Comparison of ENCODE assay signal across 8 cellular contexts in genomic region chr20:49219091-49219923, GRCh38. TPM values are rescaled to one million over a fixed set of nuclear protein-coding genes. Genes with fewer than 3 reads are reported as not detected.
DNase-seq lines count a peak whose midpoint lies in the region; ATAC-seq and TF ChIP-seq lines count a peak whose summit lies in the region.

Gene DDX27, plus strand, starts transcription at chr20:49219416. Its CDS starts 33 bp downstream, at chr20:49219449.

- peaks cover 7 to 26% of the 10 kb centered on the region in 2 donors for H3K36me3 Mint-ChIP-seq in activated naive CD4-positive, alpha-beta T cell treated with anti-CD3 and anti-CD28 coated beads, Interleukin-2, amount 50 U/mL, for 72 hours

- peaks cover 10% of the 10 kb centered on the region for H3K36me3 ChIP-seq in GM06990 (ENCODE audit: control insufficient read depth, insufficient read depth, low read length)

- no peaks in the 10 kb centered on the region for H3K9me3 Mint-ChIP-seq in activated naive CD4-positive, alpha-beta T cell treated with anti-CD3 and anti-CD28 coated beads, Interleukin-2, amount 50 U/mL, for 72 hours

- H3K4me3 ChIP-seq in GM06990 (replicated peaks; ENCODE audit: low read depth, low read length): peak within 1 kb of the TSS; percentile 96

- peak within 1 kb of the TSS; percentile 97 to 98 for H3K27ac Mint-ChIP-seq in activated naive CD4-positive, alpha-beta T cell treated with anti-CD3 and anti-CD28 coated beads, Interleukin-2, amount 50 U/mL, for 72 hours

- DNase-seq in GM06990 (ENCODE audit: extremely low read depth, insufficient read length) (peak; percentile 97), NCI-H1092 treated with DMSO at 0.1 percent for 48 hours (lab: John Stamatoyannopoulos, UW) (peak; percentile 98), SKM-1 (lab: John Stamatoyannopoulos, UW; ENCODE audit: unreplicated experiment) (peak; percentile 98), glomerular endothelial cell (ENCODE audit: extremely low read depth, low read depth, low spot score) (peak; percentile 95), occipital lobe (lab: John Stamatoyannopoulos, UW) (peak; percentile 95)
- DNase-seq in activated naive CD4-positive, alpha-beta T cell treated with anti-CD3 and anti-CD28 coated beads, Interleukin-2, amount 50 U/mL, for 72 hours (ENCODE audit: low spot score in 2 of 2): peak; percentile 93 to 97

- H3K27ac ChIP-seq in temporal lobe (ENCODE audit: low read depth, low read length): peak within 1 kb of the TSS; percentile 73

- TF ChIP-seq CTCF in GM06990 (IDR thresholded peaks at IDR 0.05; ENCODE audit: insufficient read depth, low read length, poor library complexity, severe bottlenecking): no peak

- H3K27me3 ChIP-seq in GM06990 (replicated peaks; ENCODE audit: control insufficient read depth, insufficient read depth, low read length): no peaks in the 10 kb centered on the region

- ATAC-seq in HG02588 (IDR thresholded peaks at IDR 0.05; ENCODE audit: unreplicated experiment): peak; percentile 86
- ATAC-seq in activated naive CD4-positive, alpha-beta T cell treated with anti-CD3 and anti-CD28 coated beads, Interleukin-2, amount 50 U/mL, for 72 hours: peak; percentile 94 to 96

RNA-seq across cellular contexts. Expression of gene DDX27, which starts in this region (rescaled TPM):
- total RNA-seq in activated naive CD4-positive, alpha-beta T cell treated with anti-CD3 and anti-CD28 coated beads, Interleukin-2, amount 50 U/mL, for 72 hours: 10 to 100 TPM; 42.1 to 51.9 TPM
- total RNA-seq in glomerular endothelial cell (26.3 and 28.6 TPM in 2 replicates), occipital lobe (18.2 TPM), temporal lobe (15.7 TPM)

Comparison
In these comparisons a context has a peak if more than half of its experiments do, and no peak if none do; other contexts are left out.
1. Peak in every context shown above with its lines: DNase-seq, ATAC-seq, H3K4me3 ChIP-seq and H3K27ac ChIP-seq.